Comparison of ENCODE assay signal across 8 cellular contexts in genomic region chr5:96936431-96937221, GRCh38. TPM values are rescaled to one million over a fixed set of nuclear protein-coding genes. Genes with fewer than 3 reads are reported as not detected.
DNase-seq lines count a peak whose midpoint lies in the region; ATAC-seq and TF ChIP-seq lines count a peak whose summit lies in the region.

No MANE protein-coding gene starts in this region.

- intact Hi-C loops in Calu3 (cut with micrococcal nuclease; ENCODE audit: unreplicated experiment) (loop anchor here (5.0 kb wide), 2 partner anchors 129 to 226 kb away; partner anchors contain the start of gene ERAP1), right lobe of liver (cut with DNase I) (no loop called here)

- H3K27ac ChIP-seq in right lobe of liver, result peak overlapping the region; percentile 89 to 97 (median 92)

- DNase-seq in Calu3, result peak; percentile 56
- DNase-seq in HuH-7 (ENCODE audit: low spot score), result peak; percentile 10
- DNase-seq in choroid plexus epithelial cell (ENCODE audit: low read depth), result peak; percentile 42
- DNase-seq in right lobe of liver, result peak; percentile 56 to 68 (median 56)
- DNase-seq in stimulated activated CD4-positive, alpha-beta T cell treated with anti-CD3 and anti-CD28 coated beads, TNF-alpha, amount 100 ng/mL, for 24 hours (ENCODE audit: low read depth in 3 of 3), result peak in 2 of 3 experiments; percentile 8 to 36
- no peak for DNase-seq in NCI-H2196 treated with DMSO at 0.1 percent for 48 hours (lab: John Stamatoyannopoulos, UW; ENCODE audit: unreplicated experiment)

- H3K36me3 Mint-ChIP-seq in Calu3 (ENCODE audit: insufficient read depth, unreplicated experiment), result peaks cover 42% of the 10 kb centered on the region

- no peaks in the 10 kb centered on the region for H3K27me3 Mint-ChIP-seq in Calu3 (ENCODE audit: unreplicated experiment)

- H3K9me3 Mint-ChIP-seq in Calu3 (ENCODE audit: low read depth, unreplicated experiment), result no peaks in the 10 kb centered on the region

- TF ChIP-seq CTCF in Calu3 (IDR thresholded peaks at IDR 0.05; ENCODE audit: unreplicated experiment) (no peak), choroid plexus epithelial cell (conservative IDR thresholded peaks at IDR 0.05; ENCODE audit: low read depth, low read length) (no peak), right lobe of liver (IDR thresholded peaks at IDR 0.05) (no peak)

- peak overlapping the region; percentile 93 for H3K27ac Mint-ChIP-seq in Calu3 (ENCODE audit: unreplicated experiment)

- no TSS peak for BruUV-seq in Calu3 (replicated peaks; lab: Mats Ljungman, UMichigan)

- whole genome bisulfite sequencing in right lobe of liver (ENCODE audit: insufficient coverage, low coverage, low lambda C conversion rate, missing lambda C conversion rate), result 2% methylated on average over 9 of the region's 27 CpGs

- peaks cover 0 to 2% (median 0%) of the 10 kb centered on the region in 4 donors for H3K9me3 ChIP-seq in right lobe of liver

- H3K27me3 ChIP-seq in right lobe of liver, result no peaks in the 10 kb centered on the region

- peak; percentile 27 for ATAC-seq in GM21423 (IDR thresholded peaks at IDR 0.05; ENCODE audit: unreplicated experiment)
- peak; percentile 5 to 11 for ATAC-seq in activated CD4-positive, CD25-positive, alpha-beta regulatory T cell treated with anti-CD3 and anti-CD28 coated beads, Interleukin-2, amount 50 U/mL, for 24 hours
- peak in 2 of 4 donors; percentile 0 for ATAC-seq in right lobe of liver

- peaks cover 0 to 20% (median 7%) of the 10 kb centered on the region in 4 donors for H3K4me1 ChIP-seq in right lobe of liver

- H3K4me3 Mint-ChIP-seq in Calu3 (ENCODE audit: low read depth, unreplicated experiment), result peak overlapping the region; percentile 78

- CTCF ChIA-PET in Calu3 (lab: Charles Lee), result interaction anchor here (0.6 to 1.0 kb wide), 7 partner anchors 10 to 1931 kb away, joined by 3 to 10 read pairs (median 5); no protein-coding TSS in a partner anchor

- no peak for TF ChIP-seq POLR2A in right lobe of liver (IDR thresholded peaks at IDR 0.05)

- no peaks in the 10 kb centered on the region for H3K36me3 ChIP-seq in right lobe of liver

- H3K4me3 ChIP-seq in choroid plexus epithelial cell (ENCODE audit: low read depth, low read length) (peak overlapping the region; percentile 86), right lobe of liver (peak overlapping the region; percentile 81 to 87 (median 86))

- H3K4me1 Mint-ChIP-seq in Calu3 (ENCODE audit: low read depth, unreplicated experiment), result peaks cover 34% of the 10 kb centered on the region

RNA-seq across cellular contexts. Expression of gene LNPEP, which starts 0.7 kb away (rescaled TPM):
- total RNA-seq in Calu3 (2022), result 76.0 and 85.5 TPM in 2 replicates
- 10 to 100 TPM in 2 of 6 experiments, 1 to 10 TPM in 4; 7.5 to 11.2 (median 9.9) TPM for total RNA-seq in right lobe of liver
